8 cellular contexts compared by ENCODE assay signal in the genomic region with DNA sequence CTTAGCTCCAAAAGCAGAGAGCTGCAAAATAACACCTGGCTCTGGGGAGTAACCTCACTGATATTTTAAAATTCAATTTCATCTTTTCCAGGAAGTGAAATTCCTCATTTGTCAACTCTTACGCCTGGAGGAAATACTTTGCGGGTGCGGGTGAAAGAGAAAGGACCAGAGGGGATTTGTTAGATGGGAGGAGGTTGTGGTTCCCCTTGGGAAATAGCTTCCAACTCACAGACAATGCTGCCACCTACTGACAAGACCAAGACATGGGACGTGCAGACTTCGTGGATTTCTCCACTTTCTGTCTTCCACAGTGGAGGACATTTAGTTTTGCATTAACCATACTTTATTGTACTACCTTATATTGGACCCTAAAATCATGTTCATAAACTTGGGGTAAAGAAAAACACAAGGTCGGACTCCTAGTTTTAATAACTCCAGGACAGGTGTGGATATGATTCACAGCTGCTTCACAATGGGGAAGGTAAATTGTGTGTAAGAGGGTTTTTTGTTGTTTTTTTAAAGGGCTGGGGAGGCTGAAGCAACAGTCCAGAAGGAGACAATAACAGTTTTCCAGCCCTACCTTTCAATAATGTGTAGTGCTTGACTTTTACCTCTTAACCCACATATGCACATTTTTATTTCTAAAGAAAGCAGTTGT. TPM values are rescaled to one million over a fixed set of nuclear protein-coding genes. Genes with fewer than 3 reads are reported as not detected.
DNase-seq lines count a peak whose midpoint lies in the region; ATAC-seq and TF ChIP-seq lines count a peak whose summit lies in the region.

No MANE protein-coding gene starts in this region.

- H3K27ac ChIP-seq in Panc1 (ENCODE audit: low read length) (peak overlapping the region; percentile 51), fibroblast of lung (ENCODE audit: insufficient read depth, low read length) (no peak overlapping the region), tibial nerve (no peak overlapping the region)

- peaks cover 73% of the 10 kb centered on the region for H3K79me2 ChIP-seq in fibroblast of lung (ENCODE audit: control insufficient read depth, insufficient read depth, low read length)

- H2AFZ ChIP-seq in fibroblast of lung (ENCODE audit: low read length), result no peak overlapping the region

- H3K36me3 ChIP-seq in Panc1 (ENCODE audit: control insufficient read depth, insufficient read depth, low read length) (no peaks in the 10 kb centered on the region), fibroblast of lung (ENCODE audit: control insufficient read depth, insufficient read depth, low read length) (no peaks in the 10 kb centered on the region), tibial nerve (peaks cover 0 to 4% (median 0%) of the 10 kb centered on the region in 3 donors)

- TF ChIP-seq CTCF in Panc1 (IDR thresholded peaks at IDR 0.05) (peak; percentile 80), fibroblast of lung (conservative IDR thresholded peaks at IDR 0.05 in 1 of 2, IDR thresholded peaks at IDR 0.05 in 1 of 2; ENCODE audit: low read depth in 1 of 2, low read length in 2 of 2) (peak; percentile 90 to 95), neural crest cell (conservative IDR thresholded peaks at IDR 0.05) (peak; percentile 100), tibial nerve (IDR thresholded peaks at IDR 0.05) (peak; percentile 71 to 89 (median 78))

- peak overlapping the region; percentile 73 for H3K4me2 ChIP-seq in fibroblast of lung (ENCODE audit: extremely low read depth, insufficient read depth, low read length)

- H3K4me3 Mint-ChIP-seq in activated T-cell treated with anti-CD3 and anti-CD28 coated beads, Interleukin-2, amount 50 U/mL, for 4 hours, result peak overlapping the region; percentile 2
- peak overlapping the region; percentile 47 for H3K4me3 Mint-ChIP-seq in neural crest cell

- in situ Hi-C loops in Panc1 (cut with HindIII; ENCODE audit: low pct_unique_long_range_greater_than_20kb, low sequenced_read_pairs), result no loop called here

- H4K20me1 ChIP-seq in fibroblast of lung (ENCODE audit: control insufficient read depth, extremely low read depth, insufficient read depth, low read length), result no peaks in the 10 kb centered on the region

- no peak for TF ChIP-seq POLR2A in tibial nerve (IDR thresholded peaks at IDR 0.05)

- CTCF ChIA-PET in Panc1 (lab: Charles Lee), result interaction anchor here (0.6 to 2.1 kb wide), 4 partner anchors 11 to 649 kb away, joined by 3 to 31 read pairs (median 5); no protein-coding TSS in a partner anchor

- H3K4me3 ChIP-seq in Panc1 (ENCODE audit: low read depth in 2 of 2, low read length in 2 of 2), result no peak overlapping the region
- peak overlapping the region in 3 of 4 experiments; percentile 2 to 39 (median 12) for H3K4me3 ChIP-seq in fibroblast of lung (replicated peaks in 1 of 4; ENCODE audit: control extremely low read depth in 1 of 4, insufficient read depth in 1 of 4, low read depth in 3 of 4, low read length in 4 of 4)
- peak overlapping the region in 1 of 4 donors; percentile 0 for H3K4me3 ChIP-seq in tibial nerve

- peaks cover 18% of the 10 kb centered on the region for H3K4me1 Mint-ChIP-seq in activated T-cell treated with anti-CD3 and anti-CD28 coated beads, Interleukin-2, amount 50 U/mL, for 4 hours (ENCODE audit: low read depth)
- peaks cover 72% of the 10 kb centered on the region for H3K4me1 Mint-ChIP-seq in neural crest cell

- DNase-seq in AG08396 (ENCODE audit: low spot score) (peak; percentile 77), GM19240 (ENCODE audit: insufficient read length, low spot score) (peak; percentile 52), Kasumi-1 (lab: John Stamatoyannopoulos, UW) (peak; percentile 55 to 65), Panc1 (ENCODE audit: low read depth, low spot score) (no peak), fibroblast of lung (ENCODE audit: low read depth in 2 of 2) (peak; percentile 79 to 94), neural crest cell (ENCODE audit: low read depth, low spot score) (peak; percentile 71), tibial nerve (ENCODE audit: low spot score in 2 of 2) (peak; percentile 51 to 76)
- DNase-seq in activated T-cell treated with anti-CD3 and anti-CD28 coated beads, Interleukin-2, amount 50 U/mL, for 4 hours, result peak; percentile 59

- BruUV-seq in Panc1 (replicated peaks; lab: Mats Ljungman, UMichigan), result no TSS peak

- intact Hi-C loops in Panc1 (cut with micrococcal nuclease; ENCODE audit: unreplicated experiment), result loop anchor here (2.0 to 5.0 kb wide), 2 partner anchors 49 to 466 kb away; no protein-coding TSS in a partner anchor

- H3K27ac Mint-ChIP-seq in neural crest cell (ENCODE audit: unreplicated experiment), result no peak overlapping the region

- TF ChIP-seq EP300 in tibial nerve (IDR thresholded peaks at IDR 0.05), result peak in 1 of 2 donors; percentile 38

- ATAC-seq in Panc1, result peak; percentile 61; the same call in 1 of the 2 replicates
- peak; percentile 62 to 77 for ATAC-seq in activated T-cell treated with anti-CD3 and anti-CD28 coated beads, Interleukin-2, amount 50 U/mL, for 4 hours

- H3K27me3 ChIP-seq in Panc1 (ENCODE audit: control insufficient read depth, insufficient read depth, low read length) (no peaks in the 10 kb centered on the region), fibroblast of lung (ENCODE audit: control insufficient read depth, insufficient read depth, low read length) (no peaks in the 10 kb centered on the region), tibial nerve (no peaks in the 10 kb centered on the region)

- no peaks in the 10 kb centered on the region for H3K9me3 Mint-ChIP-seq in activated T-cell treated with anti-CD3 and anti-CD28 coated beads, Interleukin-2, amount 50 U/mL, for 4 hours
- H3K9me3 Mint-ChIP-seq in neural crest cell, result no peaks in the 10 kb centered on the region

- peaks cover 47% of the 10 kb centered on the region for H3K4me1 ChIP-seq in Panc1 (ENCODE audit: control insufficient read depth, insufficient read depth, low read length)
- H3K4me1 ChIP-seq in fibroblast of lung (ENCODE audit: control insufficient read depth, extremely low read depth, insufficient read depth, low read length), result peaks cover 16% of the 10 kb centered on the region
- peaks cover 0 to 45% (median 0%) of the 10 kb centered on the region in 4 donors for H3K4me1 ChIP-seq in tibial nerve

- 2% methylated on average over 6 of the region's 6 CpGs for WGBS in tibial nerve, 2 donors

- no peak overlapping the region for H3K9ac ChIP-seq in fibroblast of lung (ENCODE audit: insufficient read depth, low read length)

- H3K9me3 ChIP-seq in Panc1 (ENCODE audit: control insufficient read depth, insufficient read depth, low read depth, low read length) (no peaks in the 10 kb centered on the region), fibroblast of lung (ENCODE audit: control insufficient read depth, insufficient read depth, low read depth, low read length) (no peaks in the 10 kb centered on the region), tibial nerve (no peaks in the 10 kb centered on the region)

- H3K27me3 Mint-ChIP-seq in activated T-cell treated with anti-CD3 and anti-CD28 coated beads, Interleukin-2, amount 50 U/mL, for 4 hours (ENCODE audit: low read depth), result no peaks in the 10 kb centered on the region
- peaks cover 7% of the 10 kb centered on the region for H3K27me3 Mint-ChIP-seq in neural crest cell (ENCODE audit: low read depth)

- H3K36me3 Mint-ChIP-seq in activated T-cell treated with anti-CD3 and anti-CD28 coated beads, Interleukin-2, amount 50 U/mL, for 4 hours (ENCODE audit: insufficient read depth), result peaks cover under 1% of the 10 kb centered on the region
- no peaks in the 10 kb centered on the region for H3K36me3 Mint-ChIP-seq in neural crest cell (ENCODE audit: low read depth)

- POLR2A ChIA-PET in Panc1 (lab: Charles Lee), result interaction anchor here (0.7 kb wide), 1 partner anchor 373 kb away, joined by 5 read pairs; no protein-coding TSS in a partner anchor

RNA-seq across cellular contexts. Expression of a gene that starts 10.8 kb away (rescaled TPM):
- total RNA-seq in Panc1 (2021; ENCODE audit: unreplicated experiment) (15.1 TPM), fibroblast of lung (6.4 TPM in 2 replicates), neural crest cell (28.0 and 33.7 TPM in 2 replicates), tibial nerve (10 to 100 TPM; 11.7 to 21.4 (median 17.3) TPM)
- 17.2 TPM for polyA plus RNA-seq in Panc1 (2012; ENCODE audit: insufficient read length)
- 10 to 100 TPM; 22.8 to 25.2 (median 23.7) TPM for total RNA-seq in activated T-cell treated with anti-CD3 and anti-CD28 coated beads, Interleukin-2, amount 50 U/mL, for 4 hours
- polyA plus RNA-seq in fibroblast of lung, result 2.6 and 3.7 TPM in 2 replicates
- 3.0 and 4.7 TPM in 2 replicates for polyA plus RNA-seq in fibroblast of lung (2012)
- 5.9 and 6.7 TPM in 2 replicates for polyA minus RNA-seq in fibroblast of lung (ENCODE audit: low replicate concordance)

RNA-seq across cellular contexts. Expression of a gene that starts 45.5 kb away (rescaled TPM):
- total RNA-seq in Panc1 (2021; ENCODE audit: unreplicated experiment), result 36.9 TPM
- polyA plus RNA-seq in Panc1 (2012; ENCODE audit: insufficient read length), result 34.8 TPM
- under 1 TPM in 1 of 3 donors, not detected in 2; 0.13 TPM for total RNA-seq in activated T-cell treated with anti-CD3 and anti-CD28 coated beads, Interleukin-2, amount 50 U/mL, for 4 hours
- total RNA-seq in fibroblast of lung, result 40.3 and 105 TPM in 2 replicates
- polyA plus RNA-seq in fibroblast of lung, result 46.9 and 86.1 TPM in 2 replicates
- 61.7 and 116 TPM in 2 replicates for polyA plus RNA-seq in fibroblast of lung (2012)
- 62.7 and 175 TPM in 2 replicates for polyA minus RNA-seq in fibroblast of lung (ENCODE audit: low replicate concordance)
- total RNA-seq in neural crest cell, result 14.0 and 14.2 TPM in 2 replicates
- 10 to 100 TPM; 11.7 to 34.1 (median 17.6) TPM for total RNA-seq in tibial nerve

Comparison
In these comparisons a context has a peak if more than half of its experiments do, and no peak if none do; other contexts are left out.
1. H3K4me3 ChIP-seq: peak in fibroblast of lung (3 of 4); none in Panc1 (0 of 2).
2. RNA of a gene that starts 45.5 kb away (total RNA-seq): 40.3 to 105 TPM in fibroblast of lung, 36.9 TPM in Panc1 (single experiment), 11.7 to 34.1 TPM in tibial nerve and 14.0 to 14.2 TPM in neural crest cell; 0.13 TPM in activated T-cell treated with anti-CD3 and anti-CD28 coated beads, Interleukin-2, amount 50 U/mL, for 4 hours; every median in the first group is over 10 times any median in the second.
3. Peak in every context shown above with its lines, with median percentiles within 50 percentile points of each other: CTCF ChIP-seq.